20 cellular contexts compared by ENCODE assay signal in genomic region chr2:66461751-66462150, GRCh38. TPM values are rescaled to one million over a fixed set of nuclear protein-coding genes. Genes with fewer than 3 reads are reported as not detected.
DNase-seq lines count a peak whose midpoint lies in the region; ATAC-seq and TF ChIP-seq lines count a peak whose summit lies in the region.
"Had no signal": no experiment of that assay in that cellular context is flagged by ENCODE, and none has a peak within 500 bp of the region (broad histone marks: within the 10 kb centered on the region; RNA-seq: fewer than 3 reads in every experiment).

No MANE protein-coding gene starts in this region.

- no peaks in the 10 kb centered on the region for H3K27me3 ChIP-seq in SK-N-SH (ENCODE audit: insufficient read depth)
- H3K27me3 ChIP-seq in layer of hippocampus (ENCODE audit: control insufficient read depth, insufficient read depth, low read length): no peaks in the 10 kb centered on the region
- no peaks in the 10 kb centered on the region for H3K27me3 ChIP-seq in neural cell (ENCODE audit: insufficient read depth, low read depth, low read length)
- no peaks in the 10 kb centered on the region for H3K27me3 ChIP-seq in mammary epithelial cell (ENCODE audit: insufficient read depth, low read length)
- no peaks in the 10 kb centered on the region for H3K27me3 ChIP-seq in CD8-positive, alpha-beta T cell (ENCODE audit: insufficient read depth, low read length)

- TF ChIP-seq CTCF in SK-N-SH (IDR thresholded peaks at IDR 0.05) (no peak), neural cell (IDR thresholded peaks at IDR 0.05; ENCODE audit: poor library complexity, severe bottlenecking) (no peak), type B pancreatic cell (conservative IDR thresholded peaks at IDR 0.05) (no peak), mammary epithelial cell (conservative IDR thresholded peaks at IDR 0.05 in 1 of 2, IDR thresholded peaks at IDR 0.05 in 1 of 2; ENCODE audit: extremely low read depth in 1 of 2, insufficient read depth in 1 of 2, low read depth in 1 of 2, low read length in 2 of 2) (no peak), natural killer cell (IDR thresholded peaks at IDR 0.05) (no peak)
- TF ChIP-seq CTCF in CD8-positive, alpha-beta T cell (IDR thresholded peaks at IDR 0.05): no peak

- 0 out of 2 replicates have a peak, but pooled peaks cover 5% of the 10 kb centered on the region for H3K79me2 ChIP-seq in SK-N-SH (ENCODE audit: insufficient read depth)
- H3K79me2 ChIP-seq in neural cell (replicated peaks; ENCODE audit: insufficient read depth, low read length): peaks cover 23% of the 10 kb centered on the region
- no peaks in the 10 kb centered on the region for H3K79me2 ChIP-seq in mammary epithelial cell (ENCODE audit: insufficient read depth, low read length)

- in situ Hi-C loops in mammary epithelial cell (cut with MboI; ENCODE audit: low sequenced_read_pairs in 2 of 2): no loop called here

- no peak overlapping the region for H3K4me3 ChIP-seq in SK-N-SH (ENCODE audit: low read depth in 2 of 2, low read length in 1 of 2)
- H3K4me3 ChIP-seq in neural cell (ENCODE audit: low read length): peak overlapping the region; percentile 43
- H3K4me3 ChIP-seq in mammary epithelial cell (replicated peaks in 1 of 3; ENCODE audit: insufficient read depth in 1 of 3, low read depth in 2 of 3, low read length in 3 of 3): no peak overlapping the region
- H3K4me3 ChIP-seq in CD8-positive, alpha-beta T cell (ENCODE audit: low read depth, low read length): no peak overlapping the region

- no peaks in the 10 kb centered on the region for H3K9me3 ChIP-seq in SK-N-SH
- no peaks in the 10 kb centered on the region for H3K9me3 ChIP-seq in neural cell (ENCODE audit: low read length)
- H3K9me3 ChIP-seq in mammary epithelial cell (replicated peaks; ENCODE audit: insufficient read depth, low read length): no peaks in the 10 kb centered on the region
- H3K9me3 ChIP-seq in CD8-positive, alpha-beta T cell (ENCODE audit: low read length): no peaks in the 10 kb centered on the region

- TF ChIP-seq RAD21 in SK-N-SH (IDR thresholded peaks at IDR 0.05; ENCODE audit: low read length): no peak
- no peak for TF ChIP-seq RAD21 in neural cell (conservative IDR thresholded peaks at IDR 0.05)

- H3K27ac Mint-ChIP-seq in type B pancreatic cell (peak overlapping the region; percentile 18), natural killer cell (no peak overlapping the region)
- no peak overlapping the region for H3K27ac Mint-ChIP-seq in CD8-positive, alpha-beta T cell
- H3K27ac Mint-ChIP-seq: CD14-positive monocyte had no signal

- H3K27me3 Mint-ChIP-seq in type B pancreatic cell (no peaks in the 10 kb centered on the region), natural killer cell (ENCODE audit: low read depth in 2 of 2) (peaks cover 0 to 3% of the 10 kb centered on the region in 2 donors)
- H3K27me3 Mint-ChIP-seq in CD8-positive, alpha-beta T cell (ENCODE audit: low read depth): no peaks in the 10 kb centered on the region

- TF ChIP-seq EP300 in SK-N-SH (IDR thresholded peaks at IDR 0.05; ENCODE audit: borderline replicate concordance in 1 of 2, low read depth in 1 of 2, low read length in 1 of 2) (no peak), neural cell (conservative IDR thresholded peaks at IDR 0.05; ENCODE audit: poor library complexity, severe bottlenecking) (no peak)

- no TSS peak for BruUV-seq in mammary epithelial cell (replicated peaks; lab: Mats Ljungman, UMichigan)

- H3K9me2 ChIP-seq in SK-N-SH (no peaks in the 10 kb centered on the region), neural cell (ENCODE audit: insufficient read depth, low read length) (no peaks in the 10 kb centered on the region)

- H2AFZ ChIP-seq in SK-N-SH (ENCODE audit: low read depth) (no peak overlapping the region), neural cell (ENCODE audit: low read depth, low read length) (no peak overlapping the region), mammary epithelial cell (ENCODE audit: low read depth, low read length) (no peak overlapping the region)

- H4K20me1 ChIP-seq in SK-N-SH (ENCODE audit: insufficient read depth) (peaks cover 6% of the 10 kb centered on the region; the same call in 1 of the 2 replicates), neural cell (ENCODE audit: insufficient read depth) (no peaks in the 10 kb centered on the region), mammary epithelial cell (ENCODE audit: insufficient read depth, low read length) (no peaks in the 10 kb centered on the region)

- POLR2A ChIA-PET in SK-N-SH (lab: Yijun Ruan, JAX): no interaction called here
- POLR2A ChIA-PET in CD8-positive, alpha-beta T cell (lab: Charles Lee): no interaction called here

- H3K36me3 Mint-ChIP-seq in type B pancreatic cell (peaks cover 53% of the 10 kb centered on the region), natural killer cell (no peaks in the 10 kb centered on the region)
- no peaks in the 10 kb centered on the region for H3K36me3 Mint-ChIP-seq in CD8-positive, alpha-beta T cell
- H3K36me3 Mint-ChIP-seq: CD14-positive monocyte had no signal

- H3K4me1 ChIP-seq in SK-N-SH (ENCODE audit: control insufficient read depth in 1 of 2, insufficient read depth in 2 of 2, low read depth in 1 of 2, low read length in 1 of 2) (peaks cover 18 to 23% of the 10 kb centered on the region in 2 experiments; a peak in 3 of 4 replicates), mammary epithelial cell (ENCODE audit: insufficient read depth, low read length) (no peaks in the 10 kb centered on the region)
- no peaks in the 10 kb centered on the region for H3K4me1 ChIP-seq in CD8-positive, alpha-beta T cell (ENCODE audit: insufficient read depth, low read length)

- ATAC-seq in SK-N-SH treated with all-trans-retinoic acid at 6 μM for 48 hours: no peak
- ATAC-seq in natural killer cell: no peak
- no peak for ATAC-seq in CD8-positive, alpha-beta T cell

- CTCF ChIA-PET in SK-N-SH (lab: Yijun Ruan, JAX): interaction anchor here (1.1 kb wide), 1 partner anchor 823 kb away, joined by 3 read pairs; no protein-coding TSS in a partner anchor
- CTCF ChIA-PET in mammary epithelial cell (lab: Charles Lee; ENCODE audit: low non-redundant PET): no interaction called here
- CTCF ChIA-PET in CD8-positive, alpha-beta T cell (lab: Charles Lee): no interaction called here

- H3K4me1 Mint-ChIP-seq in type B pancreatic cell (ENCODE audit: unreplicated experiment): peaks cover 70% of the 10 kb centered on the region
- no peaks in the 10 kb centered on the region for H3K4me1 Mint-ChIP-seq in natural killer cell
- no peaks in the 10 kb centered on the region for H3K4me1 Mint-ChIP-seq in CD8-positive, alpha-beta T cell (ENCODE audit: low read depth)
- H3K4me1 Mint-ChIP-seq: CD14-positive monocyte had no signal

- 100% methylated on average over 2 of the region's 2 CpGs for WGBS in SK-N-SH (ENCODE audit: low lambda C conversion rate)
- 100% methylated on average over 2 of the region's 2 CpGs for WGBS in mammary epithelial cell (ENCODE audit: low coverage, missing lambda C conversion rate)

- H3K4me2 ChIP-seq in SK-N-SH (no peak overlapping the region), neural cell (ENCODE audit: low read length) (no peak overlapping the region), mammary epithelial cell (ENCODE audit: insufficient read depth, low read depth, low read length) (no peak overlapping the region)

- no peaks in the 10 kb centered on the region for H3K9me3 Mint-ChIP-seq in type B pancreatic cell
- no peaks in the 10 kb centered on the region for H3K9me3 Mint-ChIP-seq in natural killer cell
- no peaks in the 10 kb centered on the region for H3K9me3 Mint-ChIP-seq in CD8-positive, alpha-beta T cell
- H3K9me3 Mint-ChIP-seq: CD14-positive monocyte had no signal

- H3K9ac ChIP-seq in SK-N-SH (no peak overlapping the region), neural cell (ENCODE audit: low read length) (peak overlapping the region; percentile 43), mammary epithelial cell (ENCODE audit: insufficient read depth, low read length) (no peak overlapping the region)

- dilution Hi-C loops in mammary epithelial cell (cut with HindIII; ENCODE audit: low sequenced_read_pairs): no loop called here

- no peak for DNase-seq in SK-N-SH
- DNase-seq in type B pancreatic cell (ENCODE audit: extremely low spot score, unreplicated experiment): no peak
- DNase-seq in mammary epithelial cell: no peak
- no peak for DNase-seq in natural killer cell
- DNase-seq in CD8-positive, alpha-beta T cell: no peak
- DNase-seq: DMS 273 treated with DMSO at 0.1 percent for 48 hours, DND-41, H7, NCI-H1417 treated with DMSO at 0.1 percent for 48 hours, NCI-H187 treated with DMSO at 0.1 percent for 48 hours, NCI-H2227 treated with DMSO at 0.1 percent for 48 hours, NCI-H510A treated with DMSO at 0.1 percent for 48 hours, NCI-H774 had no signal

- intact Hi-C loops in mammary epithelial cell (cut with micrococcal nuclease) (no loop called here), natural killer cell (cut with micrococcal nuclease) (no loop called here)
- intact Hi-C loops in CD8-positive, alpha-beta T cell (cut with DNase I, micrococcal nuclease): no loop called here

- peaks cover 5% of the 10 kb centered on the region for H3F3A ChIP-seq in SK-N-SH (replicated peaks; ENCODE audit: insufficient read depth)
- H3F3A ChIP-seq in neural cell (ENCODE audit: insufficient read depth, low read length, poor library complexity, severe bottlenecking): peaks cover 6% of the 10 kb centered on the region

- H3K27ac ChIP-seq in SK-N-SH (ENCODE audit: low read depth in 2 of 2, low read length in 1 of 2) (no peak overlapping the region), layer of hippocampus (ENCODE audit: low read depth, low read length) (peak overlapping the region; percentile 49), neural cell (ENCODE audit: low read length) (peak overlapping the region; percentile 67), mammary epithelial cell (ENCODE audit: insufficient read depth, low read depth, low read length) (no peak overlapping the region)
- H3K27ac ChIP-seq in CD8-positive, alpha-beta T cell (ENCODE audit: low read depth, low read length): no peak overlapping the region
- H3K27ac ChIP-seq: 22Rv1, HL-60 had no signal

- H3K36me3 ChIP-seq in SK-N-SH (replicated peaks in 1 of 2; ENCODE audit: control insufficient read depth in 1 of 2, insufficient read depth in 2 of 2, low read length in 1 of 2) (peaks cover 71 to 96% of the 10 kb centered on the region in 2 experiments), neural cell (ENCODE audit: insufficient read depth, low read length) (no peaks in the 10 kb centered on the region), mammary epithelial cell (ENCODE audit: insufficient read depth, low read length) (peaks cover 3% of the 10 kb centered on the region)
- no peaks in the 10 kb centered on the region for H3K36me3 ChIP-seq in CD8-positive, alpha-beta T cell (ENCODE audit: insufficient read depth, low read length)

- H3K4me3 Mint-ChIP-seq in type B pancreatic cell: peak overlapping the region; percentile 11
- H3K4me3 Mint-ChIP-seq in natural killer cell: no peak overlapping the region
- no peak overlapping the region for H3K4me3 Mint-ChIP-seq in CD8-positive, alpha-beta T cell
- H3K4me3 Mint-ChIP-seq: CD14-positive monocyte had no signal

RNA-seq across cellular contexts. Expression of gene MEIS1, which starts 26.8 kb away (rescaled TPM):
- polyA plus RNA-seq in SK-N-SH (2012; rRNA removed): 16.9 and 21.8 TPM in 2 replicates
- 10.7 and 11.9 TPM in 2 replicates for polyA plus RNA-seq in SK-N-SH (2012; cell fraction: cytosol; rRNA removed)
- polyA plus RNA-seq in SK-N-SH (2012; cell fraction: nucleus; rRNA removed): 30.1 and 60.1 TPM in 2 replicates
- 40.5 and 46.5 TPM in 2 replicates for polyA plus RNA-seq in neural cell
- 87.2 and 89.4 TPM in 2 replicates for polyA minus RNA-seq in neural cell
- 250 and 255 TPM in 2 replicates for total RNA-seq in type B pancreatic cell (ENCODE audit: low replicate concordance)
- 1 to 10 TPM; 4.3 to 4.4 TPM for total RNA-seq in mammary epithelial cell
- polyA plus RNA-seq in mammary epithelial cell: 2.0 TPM
- polyA minus RNA-seq in mammary epithelial cell: 8.0 TPM
- total RNA-seq in natural killer cell: 1 to 10 TPM; 2.0 to 5.4 (median 3.6) TPM
- total RNA-seq in CD8-positive, alpha-beta T cell: not detected
- total RNA-seq: G401 had no signal

Comparison
In these comparisons a context has a peak if more than half of its experiments do, and no peak if none do; other contexts are left out.
1. H3K27ac ChIP-seq: peak in layer of hippocampus (single experiment) and neural cell (single experiment); none in SK-N-SH (0 of 2), mammary epithelial cell (single experiment) and CD8-positive, alpha-beta T cell (single experiment).
2. RNA of gene MEIS1, which starts 26.8 kb away (total RNA-seq): 250 to 255 TPM in type B pancreatic cell; 4.3 to 4.4 TPM in mammary epithelial cell, 2.0 to 5.4 TPM in natural killer cell and not detected in CD8-positive, alpha-beta T cell; every median in the first group is over 10 times any median in the second.